Comparison of ENCODE assay signal across 12 cellular contexts in genomic region chrX:97597954-97598353, GRCh38.
A peak's percentile ranks its signal among the peaks of the same experiment; 100 is the strongest.
DNase-seq lines count a peak whose midpoint lies in the region; ATAC-seq, FAIRE-seq and TF ChIP-seq lines count a peak whose summit lies in the region.
"Had no signal": no experiment of that assay in that cellular context is flagged by ENCODE, and none has a peak within 500 bp of the region (broad histone marks: within the 10 kb centered on the region; RNA-seq: fewer than 3 reads in every experiment).

No MANE protein-coding gene starts in this region.

- TF ChIP-seq CTCF in GM23338 (conservative IDR thresholded peaks at IDR 0.05; ENCODE audit: low read depth in 2 of 2), result no peak
- TF ChIP-seq CTCF in PC-3 (conservative IDR thresholded peaks at IDR 0.05; ENCODE audit: low read depth, low read length), result no peak

- H3K27me3 ChIP-seq in GM23338 (ENCODE audit: insufficient read depth) (no peaks in the 10 kb centered on the region), PC-3 (ENCODE audit: low read length) (no peaks in the 10 kb centered on the region)

- POLR2A ChIA-PET in activated naive CD8-positive, alpha-beta T cell treated with anti-CD3 and anti-CD28 coated beads, Interleukin-2, amount 10 ng/mL, durations not matched to agents 7 days and 5 days (lab: Charles Lee), result no interaction called here
- POLR2A ChIA-PET in PC-3 (lab: Charles Lee; ENCODE audit: unreplicated experiment), result no interaction called here

- H3K9ac ChIP-seq in PC-3 (ENCODE audit: low read length), result no peak overlapping the region
- H3K9ac ChIP-seq: SK-N-SH had no signal

- ATAC-seq in GM23338 (peak; percentile 72), PC-3 (no peak)
- ATAC-seq in activated naive CD8-positive, alpha-beta T cell treated with anti-CD3 and anti-CD28 coated beads, Interleukin-2, amount 10 ng/mL, durations not matched to agents 7 days and 5 days (ENCODE audit: low read depth), result peak; percentile 94

- H3K9me3 ChIP-seq in PC-3 (ENCODE audit: low read length), result no peaks in the 10 kb centered on the region
- H3K9me3 ChIP-seq: SK-N-SH, thoracic aorta had no signal

- H2AFZ ChIP-seq in GM23338, result no peak overlapping the region
- no peak overlapping the region for H2AFZ ChIP-seq in PC-3 (ENCODE audit: low read length)

- H3K4me2 ChIP-seq in GM23338, result no peak overlapping the region
- H3K4me2 ChIP-seq in PC-3 (ENCODE audit: low read length), result no peak overlapping the region
- H3K4me2 ChIP-seq: SK-N-SH had no signal

- H3K9me3 Mint-ChIP-seq in GM23338, result no peaks in the 10 kb centered on the region; the same call in 2 of the 3 replicates
- H3K9me3 Mint-ChIP-seq in T-helper 1 cell treated with Interleukin-12 subunit alpha and Interleukin-12 subunit beta and Interleukin-4 antibody, amounts not matched to agents 30 μg/mL and 1 μg/mL, for 36 hours, result peaks cover 6% of the 10 kb centered on the region
- peaks cover 1% of the 10 kb centered on the region for H3K9me3 Mint-ChIP-seq in activated naive CD8-positive, alpha-beta T cell treated with anti-CD3 and anti-CD28 coated beads, Interleukin-2, amount 10 ng/mL, durations not matched to agents 7 days and 5 days
- H3K9me3 Mint-ChIP-seq: CD4-positive, alpha-beta T cell had no signal

- no peak overlapping the region for H3K4me3 Mint-ChIP-seq in GM23338
- peak overlapping the region; percentile 46 for H3K4me3 Mint-ChIP-seq in T-helper 1 cell treated with Interleukin-12 subunit alpha and Interleukin-12 subunit beta and Interleukin-4 antibody, amounts not matched to agents 30 μg/mL and 1 μg/mL, for 36 hours
- H3K4me3 Mint-ChIP-seq in activated naive CD8-positive, alpha-beta T cell treated with anti-CD3 and anti-CD28 coated beads, Interleukin-2, amount 10 ng/mL, durations not matched to agents 7 days and 5 days, result peak overlapping the region; percentile 12
- H3K4me3 Mint-ChIP-seq: CD4-positive, alpha-beta T cell had no signal

- H3K36me3 ChIP-seq in GM23338 (ENCODE audit: insufficient read depth), result no peaks in the 10 kb centered on the region
- H3K36me3 ChIP-seq in PC-3 (ENCODE audit: low read depth, low read length), result no peaks in the 10 kb centered on the region
- H3K36me3 ChIP-seq: thoracic aorta had no signal

- intact Hi-C loops in PC-3 (cut with micrococcal nuclease), result no loop called here

- peak overlapping the region; percentile 95 for H3K27ac Mint-ChIP-seq in GM23338
- H3K27ac Mint-ChIP-seq in T-helper 1 cell treated with Interleukin-12 subunit alpha and Interleukin-12 subunit beta and Interleukin-4 antibody, amounts not matched to agents 30 μg/mL and 1 μg/mL, for 36 hours, result peak overlapping the region; percentile 69
- H3K27ac Mint-ChIP-seq in activated naive CD8-positive, alpha-beta T cell treated with anti-CD3 and anti-CD28 coated beads, Interleukin-2, amount 10 ng/mL, durations not matched to agents 7 days and 5 days, result peak overlapping the region; percentile 78
- H3K27ac Mint-ChIP-seq: CD4-positive, alpha-beta T cell had no signal

- H3K4me1 Mint-ChIP-seq in GM23338, result peaks cover 29% of the 10 kb centered on the region; the same call in 2 of the 3 replicates
- peaks cover 12% of the 10 kb centered on the region for H3K4me1 Mint-ChIP-seq in T-helper 1 cell treated with Interleukin-12 subunit alpha and Interleukin-12 subunit beta and Interleukin-4 antibody, amounts not matched to agents 30 μg/mL and 1 μg/mL, for 36 hours (ENCODE audit: low read depth)
- H3K4me1 Mint-ChIP-seq in activated naive CD8-positive, alpha-beta T cell treated with anti-CD3 and anti-CD28 coated beads, Interleukin-2, amount 10 ng/mL, durations not matched to agents 7 days and 5 days, result peaks cover 6% of the 10 kb centered on the region

- H3F3A ChIP-seq in GM23338 (replicated peaks; ENCODE audit: low read depth) (no peaks in the 10 kb centered on the region), PC-3 (ENCODE audit: low read length, unreplicated experiment) (no peaks in the 10 kb centered on the region)

- H3K27ac ChIP-seq in GM23338 (ENCODE audit: low read depth), result peak overlapping the region; percentile 68; the same call in 1 of the 2 replicates
- H3K27ac ChIP-seq in PC-3 (ENCODE audit: low read length), result no peak overlapping the region
- H3K27ac ChIP-seq: thoracic aorta had no signal

- peaks cover 42% of the 10 kb centered on the region for H3K4me1 ChIP-seq in GM23338 (ENCODE audit: insufficient read depth)
- no peaks in the 10 kb centered on the region for H3K4me1 ChIP-seq in PC-3 (ENCODE audit: insufficient read depth, low read length)

- DNase-seq in GM23338 (ENCODE audit: low spot score) (peak; percentile 40), HTR-8/SVneo (ENCODE audit: insufficient read length, low spot score) (no peak), NCI-H226 (no peak), PC-3 (no peak)
- peak; percentile 22 for DNase-seq in activated naive CD8-positive, alpha-beta T cell treated with anti-CD3 and anti-CD28 coated beads, Interleukin-2, amount 10 ng/mL, durations not matched to agents 7 days and 5 days
- peak; percentile 8 to 13 for DNase-seq in stimulated activated CD4-positive, alpha-beta T cell treated with anti-CD3 and anti-CD28 coated beads, Interleukin-2, amount 100 ng/mL, for 24 hours
- DNase-seq: CD4-positive, alpha-beta T cell; kidney; NCI-H2081 treated with DMSO at 0.1 percent for 48 hours; SK-N-SH had no signal

- CTCF ChIA-PET in PC-3 (lab: Charles Lee), result no interaction called here

- BruUV-seq in PC-3 (replicated peaks; lab: Mats Ljungman, UMichigan), result no TSS peak

- H3K36me3 Mint-ChIP-seq in GM23338 (ENCODE audit: low read depth), result peaks cover 4% of the 10 kb centered on the region
- H3K36me3 Mint-ChIP-seq in T-helper 1 cell treated with Interleukin-12 subunit alpha and Interleukin-12 subunit beta and Interleukin-4 antibody, amounts not matched to agents 30 μg/mL and 1 μg/mL, for 36 hours (ENCODE audit: low read depth), result no peaks in the 10 kb centered on the region
- H3K36me3 Mint-ChIP-seq in activated naive CD8-positive, alpha-beta T cell treated with anti-CD3 and anti-CD28 coated beads, Interleukin-2, amount 10 ng/mL, durations not matched to agents 7 days and 5 days, result peaks cover 4% of the 10 kb centered on the region

- no peaks in the 10 kb centered on the region for H4K20me1 ChIP-seq in GM23338 (replicated peaks; ENCODE audit: insufficient read depth)
- no peaks in the 10 kb centered on the region for H4K20me1 ChIP-seq in PC-3 (ENCODE audit: low read length)

- FAIRE-seq in HTR-8/SVneo (lab: Jason Lieb, UNC), result no peak
- FAIRE-seq: kidney had no signal

- no peaks in the 10 kb centered on the region for H3K27me3 Mint-ChIP-seq in GM23338 (ENCODE audit: insufficient read depth, low read depth, poor library complexity)
- H3K27me3 Mint-ChIP-seq in T-helper 1 cell treated with Interleukin-12 subunit alpha and Interleukin-12 subunit beta and Interleukin-4 antibody, amounts not matched to agents 30 μg/mL and 1 μg/mL, for 36 hours (ENCODE audit: low read depth), result no peaks in the 10 kb centered on the region
- no peaks in the 10 kb centered on the region for H3K27me3 Mint-ChIP-seq in activated naive CD8-positive, alpha-beta T cell treated with anti-CD3 and anti-CD28 coated beads, Interleukin-2, amount 10 ng/mL, durations not matched to agents 7 days and 5 days
- H3K27me3 Mint-ChIP-seq: CD4-positive, alpha-beta T cell had no signal

- H3K4me3 ChIP-seq in GM23338 (no peak overlapping the region), PC-3 (ENCODE audit: low read length) (no peak overlapping the region)
- H3K4me3 ChIP-seq: thoracic aorta had no signal

- H3K9me2 ChIP-seq in GM23338 (ENCODE audit: insufficient read depth) (no peaks in the 10 kb centered on the region), PC-3 (replicated peaks; ENCODE audit: low read length) (no peaks in the 10 kb centered on the region)
- H3K9me2 ChIP-seq: SK-N-SH had no signal

- H3K79me2 ChIP-seq in GM23338 (replicated peaks; ENCODE audit: insufficient read depth) (no peaks in the 10 kb centered on the region), PC-3 (ENCODE audit: low read length) (no peaks in the 10 kb centered on the region)

TF ChIP-seq in GM23338, 12 proteins besides CTCF, POLR2A, EP300 and RAD21:
- TF ChIP-seq ETS1 (IDR thresholded peaks at IDR 0.05) (0 out of 2 replicates have a peak, but pooled peaks have one; percentile 15), NANOG (IDR thresholded peaks at IDR 0.05; ENCODE audit: borderline replicate concordance) (peak; percentile 74; the same call in 1 of the 2 replicates), EZH2 (IDR thresholded peaks at IDR 0.05; ENCODE audit: low read depth, unreplicated experiment) (no peak)

Comparison
In these comparisons a context has a peak if more than half of its experiments do, and no peak if none do; other contexts are left out.
1. DNase-seq: peak in GM23338 (single experiment), activated naive CD8-positive, alpha-beta T cell treated with anti-CD3 and anti-CD28 coated beads, Interleukin-2, amount 10 ng/mL, durations not matched to agents 7 days and 5 days (single experiment) and stimulated activated CD4-positive, alpha-beta T cell treated with anti-CD3 and anti-CD28 coated beads, Interleukin-2, amount 100 ng/mL, for 24 hours (2 of 2); none in HTR-8/SVneo (single experiment), NCI-H226 (single experiment) and PC-3 (single experiment).
2. Peak in every context shown above with its lines, with median percentiles within 50 percentile points of each other: H3K27ac Mint-ChIP-seq.